Comparison of ENCODE assay signal across 14 cellular contexts in genomic region chr4:110618091-110619000, GRCh38. TPM values are rescaled to one million over a fixed set of nuclear protein-coding genes. Genes with fewer than 3 reads are reported as not detected.
A peak's percentile ranks its signal among the peaks of the same experiment; 100 is the strongest.
DNase-seq lines count a peak whose midpoint lies in the region; ATAC-seq and TF ChIP-seq lines count a peak whose summit lies in the region.
"Had no signal": no experiment of that assay in that cellular context is flagged by ENCODE, and none has a peak within 500 bp of the region (broad histone marks: within the 10 kb centered on the region; RNA-seq: fewer than 3 reads in every experiment).

No MANE protein-coding gene starts in this region.

- intact Hi-C loops in activated naive CD4-positive, alpha-beta T cell treated with anti-CD3 and anti-CD28 coated beads for 36 hours (cut with micrococcal nuclease) = no loop called here
- intact Hi-C loops in thyroid gland (cut with DNase I) = no loop called here

- no peak overlapping the region for H3K9ac ChIP-seq in mesenchymal stem cell (ENCODE audit: low read length)

- no peaks in the 10 kb centered on the region for H3K79me1 ChIP-seq in mesenchymal stem cell (replicated peaks; ENCODE audit: low read length, poor library complexity, severe bottlenecking)

- in situ Hi-C loops in brain microvascular endothelial cell (cut with HindIII; ENCODE audit: low pct_ligation_motif_present, low sequenced_read_pairs) = no loop called here

- no peak for TF ChIP-seq POLR2A in thyroid gland (IDR thresholded peaks at IDR 0.05)

- H3K14ac ChIP-seq in mesenchymal stem cell (ENCODE audit: low read length in 2 of 2) = peak overlapping the region in 1 of 2 experiments; percentile 82

- H3K36me3 Mint-ChIP-seq in activated naive CD4-positive, alpha-beta T cell treated with anti-CD3 and anti-CD28 coated beads for 36 hours (ENCODE audit: low read depth) = peaks cover 8% of the 10 kb centered on the region
- peaks cover 6% of the 10 kb centered on the region for H3K36me3 Mint-ChIP-seq in central memory CD8-positive, alpha-beta T cell (ENCODE audit: insufficient read depth)

- H4K91ac ChIP-seq in mesenchymal stem cell (ENCODE audit: low read length) = peak overlapping the region; percentile 85

- DNase-seq in activated naive CD4-positive, alpha-beta T cell treated with anti-CD3 and anti-CD28 coated beads for 36 hours = no peak
- no peak for DNase-seq in activated naive CD4-positive, alpha-beta T cell treated with Interleukin-2 at 50 U/mL for 16 hours
- no peak for DNase-seq in central memory CD8-positive, alpha-beta T cell (ENCODE audit: low spot score in 2 of 2)
- peak; percentile 92 for DNase-seq in mesenchymal stem cell
- DNase-seq in thyroid gland = peak; percentile 32 to 51
- no peak for DNase-seq in brain microvascular endothelial cell
- no peak for DNase-seq in NOMO-1 treated with dmso at 0.1 percent for 144 hours (lab: John Stamatoyannopoulos, UW; ENCODE audit: unreplicated experiment)
- DNase-seq: activated B cell treated with CpG ODN at 0.5 μM for 24 hours; dorsolateral prefrontal cortex; GF-D8; SHP77 treated with DMSO at 0.1 percent for 48 hours; stimulated activated naive CD8-positive, alpha-beta T cell treated with anti-CD3 and anti-CD28 coated beads, Interleukin-15, Interleukin-2, amounts not matched to agents 100 U/mL and 50 U/mL, for 24 hours had no signal

- H4K8ac ChIP-seq in mesenchymal stem cell (ENCODE audit: low read length) = peak overlapping the region; percentile 94

- H2AFZ ChIP-seq in mesenchymal stem cell (ENCODE audit: low read depth, low read length) = peak overlapping the region; percentile 18

- H2BK12ac ChIP-seq in mesenchymal stem cell (ENCODE audit: low read length in 2 of 2) = peak overlapping the region; percentile 75 to 79

- TF ChIP-seq CTCF in thyroid gland (IDR thresholded peaks at IDR 0.05) (no peak), brain microvascular endothelial cell (IDR thresholded peaks at IDR 0.05; ENCODE audit: low read depth, low read length, missing control alignments) (no peak)

- H3K23ac ChIP-seq in mesenchymal stem cell (ENCODE audit: low read length in 2 of 2) = peak overlapping the region; percentile 4 to 34

- CTCF ChIA-PET in activated naive CD4-positive, alpha-beta T cell treated with anti-CD3 and anti-CD28 coated beads for 36 hours (lab: Charles Lee) = no interaction called here

- H3K4me2 ChIP-seq in mesenchymal stem cell (ENCODE audit: low read length, poor library complexity, severe bottlenecking) = no peak overlapping the region

- peaks cover 5% of the 10 kb centered on the region for H3K9me3 Mint-ChIP-seq in activated naive CD4-positive, alpha-beta T cell treated with anti-CD3 and anti-CD28 coated beads for 36 hours
- H3K9me3 Mint-ChIP-seq in central memory CD8-positive, alpha-beta T cell = no peaks in the 10 kb centered on the region
- H3K9me3 Mint-ChIP-seq: activated B cell treated with CpG ODN at 0.5 μM for 24 hours had no signal

- H3K18ac ChIP-seq in mesenchymal stem cell (ENCODE audit: low read depth in 1 of 2, low read length in 2 of 2) = peak overlapping the region; percentile 92 to 97

- H2BK120ac ChIP-seq in mesenchymal stem cell (ENCODE audit: low read depth, low read length) = peak overlapping the region; percentile 95

- WGBS in mesenchymal stem cell = 4% methylated on average over 55 of the region's 55 CpGs
- 14 to 17% methylated on average over 50 to 55 of the region's 55 CpGs for WGBS in thyroid gland, 2 donors

- no peak overlapping the region for H2AK5ac ChIP-seq in mesenchymal stem cell (ENCODE audit: low read length, severe bottlenecking)

- peak overlapping the region; percentile 7 for H3K4me3 Mint-ChIP-seq in activated naive CD4-positive, alpha-beta T cell treated with anti-CD3 and anti-CD28 coated beads for 36 hours
- H3K4me3 Mint-ChIP-seq in central memory CD8-positive, alpha-beta T cell = no peak overlapping the region
- H3K4me3 Mint-ChIP-seq: activated B cell treated with CpG ODN at 0.5 μM for 24 hours had no signal

- peaks cover 44% of the 10 kb centered on the region for H3K4me1 Mint-ChIP-seq in activated naive CD4-positive, alpha-beta T cell treated with anti-CD3 and anti-CD28 coated beads for 36 hours (ENCODE audit: low read depth)
- H3K4me1 Mint-ChIP-seq in central memory CD8-positive, alpha-beta T cell = peaks cover 12% of the 10 kb centered on the region

- H3K9me3 ChIP-seq in mesenchymal stem cell (ENCODE audit: control insufficient read depth, low read length) (no peaks in the 10 kb centered on the region), thyroid gland (no peaks in the 10 kb centered on the region)

- no peak overlapping the region for H3K27ac Mint-ChIP-seq in activated naive CD4-positive, alpha-beta T cell treated with anti-CD3 and anti-CD28 coated beads for 36 hours
- H3K27ac Mint-ChIP-seq in central memory CD8-positive, alpha-beta T cell (ENCODE audit: low read depth) = peak overlapping the region; percentile 52
- H3K27ac Mint-ChIP-seq: activated B cell treated with CpG ODN at 0.5 μM for 24 hours had no signal

- H3K27me3 ChIP-seq in mesenchymal stem cell (ENCODE audit: control insufficient read depth in 1 of 2, insufficient read depth in 1 of 2, low read length in 2 of 2) (peaks cover 34 to 89% of the 10 kb centered on the region in 2 experiments), thyroid gland (peaks cover 92% of the 10 kb centered on the region), brain microvascular endothelial cell (replicated peaks) (peaks cover 93% of the 10 kb centered on the region)

- peak overlapping the region; percentile 75 for H2BK15ac ChIP-seq in mesenchymal stem cell (ENCODE audit: low read depth, poor library complexity, severe bottlenecking)

- H3K4me3 ChIP-seq in mesenchymal stem cell (ENCODE audit: insufficient read depth in 1 of 2, low read depth in 1 of 2, low read length in 2 of 2) = peak overlapping the region in 1 of 2 experiments; percentile 12
- no peak overlapping the region for H3K4me3 ChIP-seq in thyroid gland (replicated peaks in 1 of 3)
- H3K4me3 ChIP-seq in brain microvascular endothelial cell (ENCODE audit: low read depth, low read length) = no peak overlapping the region
- H3K4me3 ChIP-seq: K562 had no signal

- H3K4me1 ChIP-seq in mesenchymal stem cell (ENCODE audit: control insufficient read depth, insufficient read depth, low read depth, low read length) (peaks cover 42% of the 10 kb centered on the region), thyroid gland (peaks cover 25 to 47% of the 10 kb centered on the region in 2 donors)

- H3K4ac ChIP-seq in mesenchymal stem cell (ENCODE audit: low read depth in 1 of 2, low read length in 2 of 2) = peak overlapping the region; percentile 92 to 98

- no peak overlapping the region for H3K27ac ChIP-seq in mesenchymal stem cell (ENCODE audit: low read length, poor library complexity, severe bottlenecking)
- H3K27ac ChIP-seq in thyroid gland = no peak overlapping the region
- no peak overlapping the region for H3K27ac ChIP-seq in brain microvascular endothelial cell
- H3K27ac ChIP-seq: dorsolateral prefrontal cortex had no signal

- peaks cover 85% of the 10 kb centered on the region for H3K27me3 Mint-ChIP-seq in activated naive CD4-positive, alpha-beta T cell treated with anti-CD3 and anti-CD28 coated beads for 36 hours (ENCODE audit: low read depth)
- peaks cover 100% of the 10 kb centered on the region for H3K27me3 Mint-ChIP-seq in central memory CD8-positive, alpha-beta T cell

- H2BK5ac ChIP-seq in mesenchymal stem cell (ENCODE audit: low read depth, low read length, poor library complexity, severe bottlenecking) = no peak overlapping the region

- H3K36me3 ChIP-seq in mesenchymal stem cell (ENCODE audit: control insufficient read depth in 1 of 2, insufficient read depth in 2 of 2, low read depth in 1 of 2, low read length in 2 of 2) (peaks cover 0 to 11% of the 10 kb centered on the region in 2 experiments), thyroid gland (no peaks in the 10 kb centered on the region), brain microvascular endothelial cell (replicated peaks) (no peaks in the 10 kb centered on the region)

- no peak for ATAC-seq in central memory CD8-positive, alpha-beta T cell (replicated peaks; ENCODE audit: extremely low read depth, poor library complexity, severe bottlenecking)
- no peak for ATAC-seq in HG02981 (IDR thresholded peaks at IDR 0.05; ENCODE audit: unreplicated experiment)
- ATAC-seq: K562; stimulated activated naive CD8-positive, alpha-beta T cell treated with anti-CD3 and anti-CD28 coated beads, Interleukin-15, Interleukin-2, amounts not matched to agents 100 U/mL and 50 U/mL, for 24 hours had no signal

RNA-seq across cellular contexts. Expression of gene PITX2, which starts 4.5 kb away (rescaled TPM):
- total RNA-seq in activated naive CD4-positive, alpha-beta T cell treated with anti-CD3 and anti-CD28 coated beads for 36 hours = not detected
- polyA plus RNA-seq in mesenchymal stem cell (2013, experiment 1 of 2) = 26.4 TPM
- polyA plus RNA-seq in mesenchymal stem cell (2013, experiment 2 of 2) = 25.9 TPM
- not detected for total RNA-seq in thyroid gland
- total RNA-seq: activated B cell treated with CpG ODN at 0.5 μM for 24 hours, dorsolateral prefrontal cortex, K562 had no signal

Comparison
In these comparisons a context has a peak if more than half of its experiments do, and no peak if none do; other contexts are left out.
1. DNase-seq: peak in mesenchymal stem cell (single experiment) and thyroid gland (2 of 2); none in activated naive CD4-positive, alpha-beta T cell treated with anti-CD3 and anti-CD28 coated beads for 36 hours (single experiment), activated naive CD4-positive, alpha-beta T cell treated with Interleukin-2 at 50 U/mL for 16 hours (single experiment), central memory CD8-positive, alpha-beta T cell (0 of 2), brain microvascular endothelial cell (single experiment) and NOMO-1 treated with dmso at 0.1 percent for 144 hours (single experiment).